In genomic region chr12:101962486-101962885, GRCh38 we compare ENCODE assay signal across 18 cellular contexts.
A peak's percentile ranks its signal among the peaks of the same experiment; 100 is the strongest.
DNase-seq lines count a peak whose midpoint lies in the region; ATAC-seq, FAIRE-seq and TF ChIP-seq lines count a peak whose summit lies in the region.
"Had no signal": no experiment of that assay in that cellular context is flagged by ENCODE, and none has a peak within 500 bp of the region (broad histone marks: within the 10 kb centered on the region; RNA-seq: fewer than 3 reads in every experiment).

No MANE protein-coding gene starts in this region.

- no peak for TF ChIP-seq CTCF in bronchial epithelial cell (IDR thresholded peaks at IDR 0.05; ENCODE audit: insufficient read depth, low read length, severe bottlenecking)

- H3K9ac ChIP-seq in skeletal muscle tissue (ENCODE audit: low read depth in 1 of 3, low read length in 3 of 3) = no peak overlapping the region
- H3K9ac ChIP-seq: BLaER1 treated with 17β-estradiol and CSF1 and Interleukin-3, amounts not matched to agents 10 nM and 100 nM had no signal

- H3K27ac ChIP-seq in skeletal muscle tissue (ENCODE audit: low read depth, low read length) = peak overlapping the region; percentile 22
- H3K27ac ChIP-seq: BLaER1 treated with 17β-estradiol and CSF1 and Interleukin-3, amounts not matched to agents 10 nM and 100 nM; testis had no signal

- ATAC-seq in left cardiac atrium (peak; percentile 15 to 86), HG03108 (IDR thresholded peaks at IDR 0.05; ENCODE audit: unreplicated experiment) (no peak)
- ATAC-seq: naive thymus-derived CD8-positive, alpha-beta T cell; Panc1 had no signal

- peaks cover 0 to 4% (median 3%) of the 10 kb centered on the region in 3 donors for H3K9me3 ChIP-seq in skeletal muscle tissue (ENCODE audit: control insufficient read depth in 3 of 3, low read length in 3 of 3)
- H3K9me3 ChIP-seq: testis had no signal

- H3K4me3 ChIP-seq in bronchial epithelial cell (ENCODE audit: low read depth, low read length) (no peak overlapping the region), skeletal muscle tissue (ENCODE audit: low read length in 3 of 3) (no peak overlapping the region)
- H3K4me3 ChIP-seq: BLaER1 treated with 17β-estradiol and CSF1 and Interleukin-3, amounts not matched to agents 10 nM and 100 nM; testis had no signal

- H3K27me3 ChIP-seq in bronchial epithelial cell (ENCODE audit: control insufficient read depth, insufficient read depth, low read length) = no peaks in the 10 kb centered on the region
- H3K27me3 ChIP-seq in skeletal muscle tissue (ENCODE audit: control insufficient read depth in 3 of 3, insufficient read depth in 3 of 3, low read length in 3 of 3) = no peaks in the 10 kb centered on the region
- H3K27me3 ChIP-seq: BLaER1 treated with 17β-estradiol and CSF1 and Interleukin-3, amounts not matched to agents 10 nM and 100 nM; testis had no signal

- peaks cover 4 to 22% (median 7%) of the 10 kb centered on the region in 3 donors for H3K4me1 ChIP-seq in skeletal muscle tissue (ENCODE audit: control insufficient read depth in 3 of 3, insufficient read depth in 3 of 3, low read length in 3 of 3)
- H3K4me1 ChIP-seq: testis had no signal

- intact Hi-C loops in left cardiac atrium (cut with DNase I) (no loop called here), posterior cingulate gyrus (cut with DNase I) (no loop called here)

- H3K36me3 ChIP-seq in bronchial epithelial cell (ENCODE audit: control insufficient read depth, insufficient read depth, low read length) = no peaks in the 10 kb centered on the region
- no peaks in the 10 kb centered on the region for H3K36me3 ChIP-seq in skeletal muscle tissue (ENCODE audit: control insufficient read depth in 3 of 3, insufficient read depth in 3 of 3, low read length in 3 of 3)
- H3K36me3 ChIP-seq: BLaER1 treated with 17β-estradiol and CSF1 and Interleukin-3, amounts not matched to agents 10 nM and 100 nM had no signal

- no peak for FAIRE-seq in bronchial epithelial cell (lab: Jason Lieb, UNC)
- FAIRE-seq: D721Med had no signal

- peak; percentile 24 for DNase-seq in HCEC 1CT
- peak; percentile 49 for DNase-seq in bronchial epithelial cell (ENCODE audit: low read depth)
- no peak for DNase-seq in left cardiac atrium
- no peak for DNase-seq in posterior cingulate gyrus
- DNase-seq in activated CD4-positive, CD25-positive, alpha-beta regulatory T cell (lab: John Stamatoyannopoulos, UW) = no peak
- DNase-seq: activated CD4-positive, alpha-beta T cell treated with anti-CD3 and anti-CD28 coated beads for 48 hours; anterior cingulate cortex; effector CD8-positive, alpha-beta T cell; naive thymus-derived CD8-positive, alpha-beta T cell; NCI-H1436; NCI-H2171 treated with DMSO at 0.1 percent for 48 hours; NCI-H748 treated with DMSO at 0.1 percent for 48 hours; testis had no signal

Comparison
In these comparisons a context has a peak if more than half of its experiments do, and no peak if none do; other contexts are left out.
1. DNase-seq: peak in HCEC 1CT (single experiment) and bronchial epithelial cell (single experiment); none in left cardiac atrium (single experiment), posterior cingulate gyrus (0 of 10) and activated CD4-positive, CD25-positive, alpha-beta regulatory T cell (0 of 4).